ENCODE assay signal across 21 cellular contexts in genomic region chrX:20685652-20686051, GRCh38.
"Had no signal": no experiment of that assay in that cellular context is flagged by ENCODE, and none has a peak within 500 bp of the region (broad histone marks: within the 10 kb centered on the region; RNA-seq: fewer than 3 reads in every experiment).

No MANE protein-coding gene starts in this region.

- H3K36me3 ChIP-seq: SJSA1 had no signal

- H3K4me1 ChIP-seq: SJSA1 had no signal

- FAIRE-seq: HTR-8/SVneo, RCC 7860 had no signal

- H3K27ac ChIP-seq: HL-60, SJSA1, SK-N-MC had no signal

- H3K4me3 ChIP-seq: SJSA1, SK-N-MC had no signal

- H3K9me3 ChIP-seq: SJSA1 had no signal

- DNase-seq: KBM-7, MV-4-11, NCI-H1048, NCI-H1105, NCI-H1417, NCI-H1436 treated with DMSO at 0.1 percent for 48 hours, NCI-H1694, NCI-H1930, NCI-H2081 treated with DMSO at 0.1 percent for 48 hours, NCI-H2171 treated with DMSO at 0.1 percent for 48 hours, NCI-H524, NCI-H526 treated with DMSO at 0.1 percent for 48 hours, NCI-H774, Right ventricle myocardium superior, RPMI8226, SIG-M5 had no signal

- H3K27me3 ChIP-seq: SJSA1 had no signal
